ENCODE assay signal across 8 cellular contexts in genomic region chr4:8117278-8117682, GRCh38. TPM values are rescaled to one million over a fixed set of nuclear protein-coding genes. Genes with fewer than 3 reads are reported as not detected.
DNase-seq lines count a peak whose midpoint lies in the region; ATAC-seq and TF ChIP-seq lines count a peak whose summit lies in the region.

No MANE protein-coding gene starts in this region.

- no peak overlapping the region for H3K9ac ChIP-seq in colonic mucosa (ENCODE audit: low read depth in 2 of 2, low read length in 2 of 2)

- intact Hi-C loops in colonic mucosa (cut with DNase I) = no loop called here

- peak; percentile 21 for DNase-seq in AG08395 (ENCODE audit: low spot score)
- peak; percentile 59 for DNase-seq in RWPE1 (ENCODE audit: low spot score)
- peak; percentile 81 for DNase-seq in colonic mucosa
- peak; percentile 86 for DNase-seq in osteoblast (ENCODE audit: insufficient read length, low spot score, missing footprints)
- no peak for DNase-seq in AML-193 (lab: John Stamatoyannopoulos, UW)

- H3K36me3 ChIP-seq in colonic mucosa = no peaks in the 10 kb centered on the region
- no peaks in the 10 kb centered on the region for H3K36me3 ChIP-seq in osteoblast (ENCODE audit: insufficient read depth, low read length)

- no peak for TF ChIP-seq CTCF in RWPE1 (conservative IDR thresholded peaks at IDR 0.05; ENCODE audit: low read depth)
- no peak for TF ChIP-seq CTCF in colonic mucosa (IDR thresholded peaks at IDR 0.05)
- TF ChIP-seq CTCF in osteoblast (IDR thresholded peaks at IDR 0.05; ENCODE audit: extremely low read depth, low read depth, low read length) = no peak

- H3K4me3 ChIP-seq in colonic mucosa (no peak overlapping the region), osteoblast (ENCODE audit: insufficient read depth, low read length) (no peak overlapping the region)

- H3K4me1 ChIP-seq in colonic mucosa (peaks cover 8% of the 10 kb centered on the region), osteoblast (ENCODE audit: insufficient read depth, low read length) (no peaks in the 10 kb centered on the region)

- no peaks in the 10 kb centered on the region for H4K20me1 ChIP-seq in osteoblast (ENCODE audit: insufficient read depth, low read length)

- no peak overlapping the region for H3K27ac ChIP-seq in RWPE1
- no peak overlapping the region for H3K27ac ChIP-seq in colonic mucosa
- no peak overlapping the region for H3K27ac ChIP-seq in osteoblast (ENCODE audit: low read depth, low read length)

- H3K79me2 ChIP-seq in osteoblast (ENCODE audit: insufficient read depth, low read length) = no peaks in the 10 kb centered on the region

- H3K27me3 ChIP-seq in colonic mucosa (no peaks in the 10 kb centered on the region), osteoblast (ENCODE audit: insufficient read depth, low read length) (peaks cover 35% of the 10 kb centered on the region)

- no peaks in the 10 kb centered on the region for H3K9me3 ChIP-seq in colonic mucosa
- H3K9me3 ChIP-seq in osteoblast (ENCODE audit: low read depth, low read length) = no peaks in the 10 kb centered on the region

- H3K4me2 ChIP-seq in osteoblast (ENCODE audit: insufficient read depth, low read length) = no peak overlapping the region

- POLR2A ChIA-PET in RWPE1 (lab: Yijun Ruan, JAX; ENCODE audit: low non-redundant PET) = no interaction called here

- ATAC-seq in GM19463 (IDR thresholded peaks at IDR 0.05; ENCODE audit: unreplicated experiment) (peak; percentile 62), GM21717 (IDR thresholded peaks at IDR 0.05; ENCODE audit: unreplicated experiment) (no peak), GM18861 (IDR thresholded peaks at IDR 0.05; ENCODE audit: unreplicated experiment) (no peak)

- H2AFZ ChIP-seq in osteoblast (ENCODE audit: low read length) = no peak overlapping the region

- CTCF ChIA-PET in RWPE1 (lab: Yijun Ruan, JAX) = no interaction called here

RNA-seq across cellular contexts. Expression of gene ABLIM2, which starts 41.3 kb away (rescaled TPM):
- total RNA-seq in colonic mucosa = 10 to 100 TPM; 11.1 to 11.5 TPM
- total RNA-seq in osteoblast = 0.29 and 0.36 TPM in 2 replicates

Comparison
In these comparisons a context has a peak if more than half of its experiments do, and no peak if none do; other contexts are left out.
1. DNase-seq: peak in AG08395 (single experiment), RWPE1 (single experiment), colonic mucosa (single experiment) and osteoblast (single experiment); none in AML-193 (0 of 2).